ENCODE assay signal across 8 cellular contexts in genomic region chr1:98046031-98046641, GRCh38.
DNase-seq lines count a peak whose midpoint lies in the region; ATAC-seq and TF ChIP-seq lines count a peak whose summit lies in the region.

No MANE protein-coding gene starts in this region.

- peaks cover 79% of the 10 kb centered on the region for H3K27me3 Mint-ChIP-seq in activated CD8-positive, alpha-beta memory T cell treated with anti-CD3 and anti-CD28 coated beads, Interleukin-2, amount 10 ng/mL, durations not matched to agents 7 days and 5 days
- H3K27me3 Mint-ChIP-seq in activated B cell treated with CpG ODN at 0.5 μM for 24 hours, result peaks cover 63% of the 10 kb centered on the region

- WGBS in prostate gland, result 5% methylated on average over 26 of the region's 29 CpGs

- H3K27ac Mint-ChIP-seq in activated CD8-positive, alpha-beta memory T cell treated with anti-CD3 and anti-CD28 coated beads, Interleukin-2, amount 10 ng/mL, durations not matched to agents 7 days and 5 days, result no peak overlapping the region
- no peak overlapping the region for H3K27ac Mint-ChIP-seq in activated B cell treated with CpG ODN at 0.5 μM for 24 hours

- H3K4me3 Mint-ChIP-seq in activated CD8-positive, alpha-beta memory T cell treated with anti-CD3 and anti-CD28 coated beads, Interleukin-2, amount 10 ng/mL, durations not matched to agents 7 days and 5 days, result peak overlapping the region; percentile 69
- peak overlapping the region; percentile 54 for H3K4me3 Mint-ChIP-seq in activated B cell treated with CpG ODN at 0.5 μM for 24 hours

- no peaks in the 10 kb centered on the region for H3K9me3 Mint-ChIP-seq in activated CD8-positive, alpha-beta memory T cell treated with anti-CD3 and anti-CD28 coated beads, Interleukin-2, amount 10 ng/mL, durations not matched to agents 7 days and 5 days (ENCODE audit: low read depth)
- no peaks in the 10 kb centered on the region for H3K9me3 Mint-ChIP-seq in activated B cell treated with CpG ODN at 0.5 μM for 24 hours

- H3K36me3 ChIP-seq in prostate gland, result no peaks in the 10 kb centered on the region

- peaks cover 2% of the 10 kb centered on the region for H3K4me1 ChIP-seq in prostate gland (replicated peaks)

- intact Hi-C loops in activated B cell treated with CpG ODN at 0.5 μM for 24 hours (cut with micrococcal nuclease), result no loop called here
- intact Hi-C loops in posterior cingulate gyrus (cut with DNase I), result loop anchor here (10.0 kb wide), 1 partner anchor 121 kb away; the partner anchor contains the start of gene DPYD
- intact Hi-C loops in prostate gland (cut with DNase I), result no loop called here

- peaks cover 25% of the 10 kb centered on the region for H3K27me3 ChIP-seq in prostate gland (replicated peaks; ENCODE audit: insufficient read depth)

- H3K4me1 Mint-ChIP-seq in activated CD8-positive, alpha-beta memory T cell treated with anti-CD3 and anti-CD28 coated beads, Interleukin-2, amount 10 ng/mL, durations not matched to agents 7 days and 5 days, result peaks cover 30% of the 10 kb centered on the region
- H3K4me1 Mint-ChIP-seq in activated B cell treated with CpG ODN at 0.5 μM for 24 hours, result peaks cover 19% of the 10 kb centered on the region

- TF ChIP-seq POLR2A in prostate gland (IDR thresholded peaks at IDR 0.05), result no peak

- H3K27ac ChIP-seq in prostate gland, result no peak overlapping the region

- no peak for DNase-seq in activated CD8-positive, alpha-beta memory T cell treated with anti-CD3 and anti-CD28 coated beads, Interleukin-2, amount 10 ng/mL, durations not matched to agents 7 days and 5 days
- DNase-seq in activated CD8-positive, alpha-beta memory T cell treated with anti-CD3 and anti-CD28 coated beads, Interleukin-2, amount 50 U/mL, for 48 hours, result no peak
- DNase-seq in activated B cell treated with CpG ODN at 0.5 μM for 24 hours, result no peak
- peak; percentile 50 for DNase-seq in fibroblast of peridontal ligament (ENCODE audit: extremely low read depth)
- peak; percentile 16 to 90 (median 46) for DNase-seq in posterior cingulate gyrus
- DNase-seq in prostate gland (ENCODE audit: low spot score), result no peak
- no peak for DNase-seq in NCI-H2196 (lab: John Stamatoyannopoulos, UW; ENCODE audit: unreplicated experiment)
- no peak for DNase-seq in activated CD4-positive, CD25-positive, alpha-beta regulatory T cell treated with anti-CD3 and anti-CD28 coated beads, Interleukin-2, amount 50 U/mL, for 72 hours

- H3K4me3 ChIP-seq in prostate gland, result peak overlapping the region in 1 of 2 donors; percentile 16

- CTCF ChIA-PET in activated CD8-positive, alpha-beta memory T cell treated with anti-CD3 and anti-CD28 coated beads, Interleukin-2, amount 10 ng/mL, durations not matched to agents 7 days and 5 days (lab: Charles Lee), result interaction anchor here (1.1 kb wide), 1 partner anchor 220 kb away, joined by 3 read pairs; no protein-coding TSS in a partner anchor
- CTCF ChIA-PET in activated B cell treated with CpG ODN at 0.5 μM for 24 hours (lab: Charles Lee), result interaction anchor here (1.7 kb wide), 1 partner anchor 1081 kb away, joined by 5 read pairs; no protein-coding TSS in a partner anchor

- H3K9me3 ChIP-seq in prostate gland, result no peaks in the 10 kb centered on the region

- TF ChIP-seq CTCF in activated B cell treated with CpG ODN at 0.5 μM for 24 hours (IDR thresholded peaks at IDR 0.05) (no peak), prostate gland (IDR thresholded peaks at IDR 0.05) (no peak)

- ATAC-seq in activated CD8-positive, alpha-beta memory T cell treated with anti-CD3 and anti-CD28 coated beads, Interleukin-2, amount 10 ng/mL, durations not matched to agents 7 days and 5 days, result no peak
- ATAC-seq in activated B cell treated with CpG ODN at 0.5 μM for 24 hours (ENCODE audit: low read depth), result no peak

- no peaks in the 10 kb centered on the region for H3K36me3 Mint-ChIP-seq in activated CD8-positive, alpha-beta memory T cell treated with anti-CD3 and anti-CD28 coated beads, Interleukin-2, amount 10 ng/mL, durations not matched to agents 7 days and 5 days
- H3K36me3 Mint-ChIP-seq in activated B cell treated with CpG ODN at 0.5 μM for 24 hours (ENCODE audit: low read depth), result no peaks in the 10 kb centered on the region

- POLR2A ChIA-PET in activated B cell treated with CpG ODN at 0.5 μM for 24 hours (lab: Charles Lee), result no interaction called here

Comparison
In these comparisons a context has a peak if more than half of its experiments do, and no peak if none do; other contexts are left out.
1. DNase-seq: peak in fibroblast of peridontal ligament (single experiment) and posterior cingulate gyrus (10 of 10); none in activated CD8-positive, alpha-beta memory T cell treated with anti-CD3 and anti-CD28 coated beads, Interleukin-2, amount 10 ng/mL, durations not matched to agents 7 days and 5 days (single experiment), activated CD8-positive, alpha-beta memory T cell treated with anti-CD3 and anti-CD28 coated beads, Interleukin-2, amount 50 U/mL, for 48 hours (single experiment), activated B cell treated with CpG ODN at 0.5 μM for 24 hours (single experiment), prostate gland (single experiment), NCI-H2196 (single experiment) and activated CD4-positive, CD25-positive, alpha-beta regulatory T cell treated with anti-CD3 and anti-CD28 coated beads, Interleukin-2, amount 50 U/mL, for 72 hours (single experiment).